Comparison of ENCODE assay signal across 1 cellular context in genomic region chr9:6488395-6488794, GRCh38.
TF ChIP-seq lines count a peak whose summit lies in the region.

No MANE protein-coding gene starts in this region.

TF ChIP-seq in H1, 55 proteins besides CTCF, POLR2A, EP300 and RAD21:
- no peak for TF ChIP-seq CHD2 (IDR thresholded peaks at IDR 0.05; ENCODE audit: low read length)
- TF ChIP-seq MAX (IDR thresholded peaks at IDR 0.05), result no peak
- TF ChIP-seq HDAC6 (IDR thresholded peaks at IDR 0.05; ENCODE audit: low read depth, low read length), result no peak
- TF ChIP-seq YY1 (IDR thresholded peaks at IDR 0.05; ENCODE audit: low read depth, low read length), result no peak
- TF ChIP-seq RBBP5 (IDR thresholded peaks at IDR 0.05; ENCODE audit: borderline replicate concordance, low read depth, low read length), result no peak
- TF ChIP-seq KDM5A (IDR thresholded peaks at IDR 0.05; ENCODE audit: low read length), result no peak
- TF ChIP-seq KDM1A (IDR thresholded peaks at IDR 0.05; ENCODE audit: borderline replicate concordance, low read length), result no peak
- no peak for TF ChIP-seq CHD7 (IDR thresholded peaks at IDR 0.05; ENCODE audit: insufficient replicate concordance, low read length)
- TF ChIP-seq SUZ12 (IDR thresholded peaks at IDR 0.05; ENCODE audit: low read length), result no peak
- TF ChIP-seq GTF2F1 (IDR thresholded peaks at IDR 0.05; ENCODE audit: borderline replicate concordance, low read depth, low read length), result no peak
- no peak for TF ChIP-seq CBX5 (IDR thresholded peaks at IDR 0.05; ENCODE audit: low read depth, low read length)
- TF ChIP-seq CTBP2 (IDR thresholded peaks at IDR 0.05; ENCODE audit: borderline replicate concordance, insufficient read depth, insufficient read length, low read length), result no peak
- no peak for TF ChIP-seq NANOG (IDR thresholded peaks at IDR 0.05; ENCODE audit: insufficient read depth, low read depth, low read length, poor library complexity, severe bottlenecking)
- no peak for TF ChIP-seq ATF3 (IDR thresholded peaks at IDR 0.05; ENCODE audit: insufficient read depth, low read depth, low read length)
- no peak for TF ChIP-seq TAF1 (IDR thresholded peaks at IDR 0.05; ENCODE audit: low read depth, low read length)
- TF ChIP-seq HDAC2 (IDR thresholded peaks at IDR 0.05; ENCODE audit: borderline replicate concordance in 1 of 2, low read depth in 2 of 2, low read length in 2 of 2), result no peak
- no peak for TF ChIP-seq ZNF274 (IDR thresholded peaks at IDR 0.05; ENCODE audit: borderline replicate concordance, extremely low read depth, low read length)
- no peak for TF ChIP-seq ATF2 (IDR thresholded peaks at IDR 0.05; ENCODE audit: low read length)
- TF ChIP-seq SRF (IDR thresholded peaks at IDR 0.05; ENCODE audit: low read depth, low read length), result no peak
- no peak for TF ChIP-seq FOSL1 (IDR thresholded peaks at IDR 0.05; ENCODE audit: insufficient read depth, low read depth, low read length)
